ENCODE assay signal across 2 cellular contexts in genomic region chr17:37506678-37507077, GRCh38.
TF ChIP-seq lines count a peak whose summit lies in the region.

No MANE protein-coding gene starts in this region.

TF ChIP-seq in K562, 482 proteins besides CTCF, POLR2A, EP300 and RAD21 (continued from another document):
- no peak for TF ChIP-seq SMAD1 (IDR thresholded peaks at IDR 0.05; ENCODE audit: low read depth, low read length, partially characterized antibody)

TF ChIP-seq in liver, 16 proteins besides CTCF, POLR2A, EP300 and RAD21 (continued from another document):
- TF ChIP-seq ATF3 (IDR thresholded peaks at IDR 0.05) (no peak), HNF4G (IDR thresholded peaks at IDR 0.05) (no peak), YY1 (IDR thresholded peaks at IDR 0.05) (no peak)
